10 cellular contexts compared by ENCODE assay signal in genomic region chr9:88303785-88304495, GRCh38.
A peak's percentile ranks its signal among the peaks of the same experiment; 100 is the strongest.
DNase-seq lines count a peak whose midpoint lies in the region; ATAC-seq and TF ChIP-seq lines count a peak whose summit lies in the region.
"Had no signal": no experiment of that assay in that cellular context is flagged by ENCODE, and none has a peak within 500 bp of the region (broad histone marks: within the 10 kb centered on the region; RNA-seq: fewer than 3 reads in every experiment).

No MANE protein-coding gene starts in this region.

- H3K4me2 ChIP-seq in mammary epithelial cell (ENCODE audit: insufficient read depth, low read depth, low read length), result no peak overlapping the region

- H3K36me3 ChIP-seq in mammary epithelial cell (ENCODE audit: insufficient read depth, low read length), result no peaks in the 10 kb centered on the region
- no peaks in the 10 kb centered on the region for H3K36me3 ChIP-seq in left ventricle myocardium inferior
- H3K36me3 ChIP-seq: thoracic aorta had no signal

- no peak overlapping the region for H3K4me3 ChIP-seq in mammary epithelial cell (replicated peaks in 1 of 3; ENCODE audit: insufficient read depth in 1 of 3, low read depth in 2 of 3, low read length in 3 of 3)
- no peak overlapping the region for H3K4me3 ChIP-seq in left ventricle myocardium inferior
- H3K4me3 ChIP-seq: thoracic aorta had no signal

- POLR2A ChIA-PET in MCF 10A (lab: Yijun Ruan, JAX), result no interaction called here

- 82% methylated on average over 4 of the region's 4 CpGs for WGBS in mammary epithelial cell (ENCODE audit: low coverage, missing lambda C conversion rate)

- H4K20me1 ChIP-seq in mammary epithelial cell (ENCODE audit: insufficient read depth, low read length), result no peaks in the 10 kb centered on the region

- H3K27ac Mint-ChIP-seq in MCF 10A (ENCODE audit: low read depth, unreplicated experiment), result no peak overlapping the region

- dilution Hi-C loops in mammary epithelial cell (cut with HindIII; ENCODE audit: low sequenced_read_pairs), result no loop called here

- no peaks in the 10 kb centered on the region for H3K4me1 Mint-ChIP-seq in MCF 10A (ENCODE audit: insufficient read depth, unreplicated experiment)

- no peak overlapping the region for H3K27ac ChIP-seq in mammary epithelial cell (ENCODE audit: insufficient read depth, low read depth, low read length)
- no peak overlapping the region for H3K27ac ChIP-seq in left ventricle myocardium inferior (replicated peaks)
- H3K27ac ChIP-seq: thoracic aorta had no signal

- no peak overlapping the region for H3K9ac ChIP-seq in mammary epithelial cell (ENCODE audit: insufficient read depth, low read length)

- DNase-seq in mammary epithelial cell (peak; percentile 51), MCF 10A (ENCODE audit: unreplicated experiment) (no peak), stromal cell of bone marrow (ENCODE audit: low read depth) (peak; percentile 25), left ventricle myocardium inferior (no peak), G401 (ENCODE audit: low spot score) (no peak), head of caudate nucleus (no peak)
- DNase-seq in activated naive CD8-positive, alpha-beta T cell treated with anti-CD3 and anti-CD28 coated beads, Interleukin-2, amount 50 U/mL, for 16 hours (ENCODE audit: low read depth, low spot score), result peak; percentile 9
- DNase-seq: DND-41 had no signal

- H3K27me3 Mint-ChIP-seq in MCF 10A (ENCODE audit: insufficient read depth, unreplicated experiment), result peaks cover 29% of the 10 kb centered on the region

- H2AFZ ChIP-seq in mammary epithelial cell (ENCODE audit: low read depth, low read length), result no peak overlapping the region

- in situ Hi-C loops in mammary epithelial cell (cut with MboI; ENCODE audit: low sequenced_read_pairs in 2 of 2), result no loop called here
- in situ Hi-C loops in G401 (cut with HindIII; ENCODE audit: low sequenced_read_pairs), result no loop called here

- no peaks in the 10 kb centered on the region for H3K36me3 Mint-ChIP-seq in MCF 10A (ENCODE audit: insufficient read depth, unreplicated experiment)

- H3K27me3 ChIP-seq in mammary epithelial cell (ENCODE audit: insufficient read depth, low read length) (no peaks in the 10 kb centered on the region), left ventricle myocardium inferior (ENCODE audit: low read depth) (no peaks in the 10 kb centered on the region)

- no peaks in the 10 kb centered on the region for H3K9me3 Mint-ChIP-seq in MCF 10A (ENCODE audit: unreplicated experiment)

- H3K79me2 ChIP-seq in mammary epithelial cell (ENCODE audit: insufficient read depth, low read length), result no peaks in the 10 kb centered on the region

- no TSS peak for BruUV-seq in mammary epithelial cell (replicated peaks; lab: Mats Ljungman, UMichigan)
- BruUV-seq in MCF 10A (replicated peaks; lab: Mats Ljungman, UMichigan), result no TSS peak

- no peak overlapping the region for H3K4me3 Mint-ChIP-seq in MCF 10A (ENCODE audit: unreplicated experiment)

- intact Hi-C loops in mammary epithelial cell (cut with micrococcal nuclease) (no loop called here), MCF 10A (cut with micrococcal nuclease) (no loop called here), left ventricle myocardium inferior (cut with micrococcal nuclease) (no loop called here), head of caudate nucleus (cut with DNase I) (no loop called here)

- H3K9me3 ChIP-seq in mammary epithelial cell (replicated peaks; ENCODE audit: insufficient read depth, low read length), result no peaks in the 10 kb centered on the region
- no peaks in the 10 kb centered on the region for H3K9me3 ChIP-seq in left ventricle myocardium inferior (replicated peaks)
- H3K9me3 ChIP-seq: thoracic aorta had no signal

- no peaks in the 10 kb centered on the region for H3K4me1 ChIP-seq in mammary epithelial cell (ENCODE audit: insufficient read depth, low read length)
- H3K4me1 ChIP-seq in left ventricle myocardium inferior, result peaks cover 14% of the 10 kb centered on the region

- no peak for TF ChIP-seq CTCF in mammary epithelial cell (conservative IDR thresholded peaks at IDR 0.05 in 1 of 2, IDR thresholded peaks at IDR 0.05 in 1 of 2; ENCODE audit: extremely low read depth in 1 of 2, insufficient read depth in 1 of 2, low read depth in 1 of 2, low read length in 2 of 2)
- TF ChIP-seq CTCF in MCF 10A (IDR thresholded peaks at IDR 0.05; ENCODE audit: unreplicated experiment), result no peak
- TF ChIP-seq CTCF in left ventricle myocardium inferior (IDR thresholded peaks at IDR 0.05; ENCODE audit: borderline replicate concordance), result no peak

- ATAC-seq in HG03378 (IDR thresholded peaks at IDR 0.05; ENCODE audit: unreplicated experiment), result peak; percentile 99

- CTCF ChIA-PET in mammary epithelial cell (lab: Charles Lee; ENCODE audit: low non-redundant PET) (no interaction called here), MCF 10A (lab: Yijun Ruan, JAX) (no interaction called here)

Comparison
In these comparisons a context has a peak if more than half of its experiments do, and no peak if none do; other contexts are left out.
1. DNase-seq: peak in mammary epithelial cell (single experiment), activated naive CD8-positive, alpha-beta T cell treated with anti-CD3 and anti-CD28 coated beads, Interleukin-2, amount 50 U/mL, for 16 hours (single experiment) and stromal cell of bone marrow (single experiment); none in MCF 10A (single experiment), left ventricle myocardium inferior (single experiment), G401 (single experiment) and head of caudate nucleus (0 of 42).